23 cellular contexts compared by ENCODE assay signal in the genomic region with DNA sequence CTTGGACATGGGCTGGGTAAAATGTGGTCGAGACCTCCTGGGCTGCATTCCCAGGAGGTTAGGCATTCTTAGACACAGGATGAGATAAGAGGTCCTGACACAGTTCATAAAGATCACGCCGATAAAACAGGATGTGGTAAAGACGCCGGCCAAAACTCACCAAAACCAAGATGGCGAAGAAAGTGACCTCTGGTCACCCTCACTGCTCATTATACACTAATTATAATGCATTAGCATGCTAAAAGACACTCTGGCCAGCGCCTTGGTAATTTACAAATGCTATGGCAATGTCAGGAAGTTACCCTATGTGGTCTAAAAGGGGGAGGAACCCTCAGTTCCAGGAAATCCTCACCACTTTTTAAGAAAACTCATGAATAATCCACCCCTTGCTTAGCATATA.
"Had no signal": no experiment of that assay in that cellular context is flagged by ENCODE, and none has a peak within 500 bp of the region (broad histone marks: within the 10 kb centered on the region; RNA-seq: fewer than 3 reads in every experiment).

No MANE protein-coding gene starts in this region.

- H3K4me3 ChIP-seq: cardiac muscle cell, colonic mucosa, gastrocnemius medialis, hepatocyte, ovary, prostate gland, skin epidermis, upper lobe of left lung, vagina had no signal

- H3K27ac ChIP-seq: cardiac muscle cell, colonic mucosa, gastrocnemius medialis, hepatocyte, ovary, prostate gland, skin epidermis, upper lobe of left lung, vagina had no signal

- H3K27me3 ChIP-seq: cardiac muscle cell, colonic mucosa, gastrocnemius medialis, hepatocyte, ovary, upper lobe of left lung, vagina had no signal

- H3K36me3 ChIP-seq: cardiac muscle cell, colonic mucosa, gastrocnemius medialis, ovary, prostate gland, upper lobe of left lung, vagina had no signal

- H3K9me3 ChIP-seq: colonic mucosa, gastrocnemius medialis, ovary, prostate gland, vagina had no signal

- H3K4me2 ChIP-seq: hepatocyte had no signal

- H3K4me1 ChIP-seq: colonic mucosa, gastrocnemius medialis, prostate gland, upper lobe of left lung, vagina had no signal

- DNase-seq: activated CD4-positive, alpha-beta memory T cell treated with anti-CD3 and anti-CD28 coated beads, Interleukin-2, amount 10 ng/mL, durations not matched to agents 7 days and 5 days; activated CD4-positive, alpha-beta T cell treated with anti-CD3 and anti-CD28 coated beads for 1 hour; activated CD4-positive, alpha-beta T cell treated with anti-CD3 and anti-CD28 coated beads, Interleukin-2, amount 10 ng/mL, durations not matched to agents 7 days and 5 days; activated CD8-positive, alpha-beta memory T cell treated with anti-CD3 and anti-CD28 coated beads, Interleukin-2, amount 50 U/mL, for 48 hours; activated T-cell treated with anti-CD3 and anti-CD28 coated beads, Interleukin-2, amount 50 U/mL, for 24 hours; cerebellar nuclear complex; colonic mucosa; effector memory CD4-positive, alpha-beta T cell; gastrocnemius medialis; islet precursor cell; mammary epithelial cell; ovary; stimulated activated CD4-positive, alpha-beta T cell treated with anti-CD3 and anti-CD28 coated beads, Interleukin-12 subunit alpha, Interleukin-12 subunit beta, amount 100 ng/mL, for 4 hours; stimulated activated CD4-positive, alpha-beta T cell treated with anti-CD3 and anti-CD28 coated beads, Interleukin-4, amount 100 ng/mL, for 4 hours; stimulated activated CD8-positive, alpha-beta memory T cell treated with anti-CD3 and anti-CD28 coated beads, Interleukin-4, amount 100 ng/mL, for 48 hours; stimulated activated naive CD8-positive, alpha-beta T cell treated with anti-CD3 and anti-CD28 coated beads, Interleukin-15, amount 100 ng/mL, for 72 hours; substantia nigra; upper lobe of left lung had no signal
